8 cellular contexts compared by ENCODE assay signal in genomic region chr10:34537629-34538231, GRCh38.
DNase-seq lines count a peak whose midpoint lies in the region; ATAC-seq and TF ChIP-seq lines count a peak whose summit lies in the region.
"Had no signal": no experiment of that assay in that cellular context is flagged by ENCODE, and none has a peak within 500 bp of the region (broad histone marks: within the 10 kb centered on the region; RNA-seq: fewer than 3 reads in every experiment).

No MANE protein-coding gene starts in this region.

- intact Hi-C loops in prostate gland (cut with DNase I): no loop called here

- no peak overlapping the region for H3K9ac ChIP-seq in Karpas-422 (ENCODE audit: low read length)

- no peaks in the 10 kb centered on the region for H3K9me2 ChIP-seq in Karpas-422 (replicated peaks; ENCODE audit: insufficient read depth, low read length)

- 59% methylated on average over 6 of the region's 6 CpGs for WGBS in prostate gland

- H3K4me3 ChIP-seq in prostate gland: peak overlapping the region in 1 of 2 donors; percentile 5
- H3K4me3 ChIP-seq in Karpas-422 (ENCODE audit: low read length): no peak overlapping the region

- H3K36me3 ChIP-seq in prostate gland (no peaks in the 10 kb centered on the region), Karpas-422 (ENCODE audit: insufficient read depth, low read length) (no peaks in the 10 kb centered on the region)

- H4K20me1 ChIP-seq in Karpas-422 (ENCODE audit: insufficient read depth, low read depth, low read length): no peaks in the 10 kb centered on the region

- TF ChIP-seq CTCF in prostate gland (IDR thresholded peaks at IDR 0.05): no peak

- no peaks in the 10 kb centered on the region for H3K4me1 ChIP-seq in prostate gland (replicated peaks)
- no peaks in the 10 kb centered on the region for H3K4me1 ChIP-seq in Karpas-422 (ENCODE audit: low read length)

- peak; percentile 46 for ATAC-seq in GM19025 (IDR thresholded peaks at IDR 0.05; ENCODE audit: low read depth, unreplicated experiment)
- ATAC-seq in HG02610 (IDR thresholded peaks at IDR 0.05; ENCODE audit: unreplicated experiment): peak; percentile 85
- peak; percentile 48 for ATAC-seq in HG03575 (IDR thresholded peaks at IDR 0.05; ENCODE audit: extremely low read depth, insufficient number of reproducible peaks, low FRiP score, unreplicated experiment)
- ATAC-seq in SK-N-SH treated with all-trans-retinoic acid at 6 μM for 48 hours: no peak

- H2AFZ ChIP-seq in Karpas-422 (ENCODE audit: low read length): no peak overlapping the region

- DNase-seq in prostate gland (ENCODE audit: low spot score): no peak
- DNase-seq in stimulated activated CD4-positive, alpha-beta T cell treated with anti-CD3 and anti-CD28 coated beads, Interleukin-4, amount 100 ng/mL, for 1 hour: no peak
- no peak for DNase-seq in Karpas-422
- DNase-seq: NCI-H226 had no signal

- H3K9me3 ChIP-seq in prostate gland (no peaks in the 10 kb centered on the region), Karpas-422 (ENCODE audit: low read length) (no peaks in the 10 kb centered on the region)

- H3K27me3 ChIP-seq in prostate gland (replicated peaks; ENCODE audit: insufficient read depth) (no peaks in the 10 kb centered on the region), Karpas-422 (ENCODE audit: low read length) (no peaks in the 10 kb centered on the region)

- H3K27ac ChIP-seq in prostate gland (peak overlapping the region; percentile 10), Karpas-422 (ENCODE audit: low read length) (no peak overlapping the region)

- no peaks in the 10 kb centered on the region for H3K79me2 ChIP-seq in Karpas-422 (ENCODE audit: low read length)

- no peak overlapping the region for H3K4me2 ChIP-seq in Karpas-422 (ENCODE audit: low read depth, low read length, poor library complexity, severe bottlenecking)

- no peak for TF ChIP-seq POLR2A in prostate gland (IDR thresholded peaks at IDR 0.05)

TF ChIP-seq in SK-N-SH treated with all-trans-retinoic acid at 6 μM for 48 hours, 23 proteins besides CTCF, POLR2A, EP300 and RAD21:
- TF ChIP-seq ZFP30 (CRISPR knock-in tag; IDR thresholded peaks at IDR 0.05) (no peak), CSDC2 (CRISPR knock-in tag; IDR thresholded peaks at IDR 0.05) (no peak), ARNTL (CRISPR knock-in tag; IDR thresholded peaks at IDR 0.05; ENCODE audit: borderline replicate concordance, low read depth) (no peak), ISL1 (CRISPR knock-in tag; IDR thresholded peaks at IDR 0.05) (no peak), PATZ1 (CRISPR knock-in tag; IDR thresholded peaks at IDR 0.05; ENCODE audit: borderline replicate concordance) (no peak), OSR1 (CRISPR knock-in tag; IDR thresholded peaks at IDR 0.05) (no peak), CREB5 (CRISPR knock-in tag; IDR thresholded peaks at IDR 0.05; ENCODE audit: low read depth) (no peak), BACH2 (CRISPR knock-in tag; IDR thresholded peaks at IDR 0.05; ENCODE audit: borderline replicate concordance) (no peak), TCF4 (CRISPR knock-in tag; IDR thresholded peaks at IDR 0.05; ENCODE audit: borderline replicate concordance) (no peak), PPARA (CRISPR knock-in tag; IDR thresholded peaks at IDR 0.05; ENCODE audit: borderline replicate concordance) (no peak), POU6F1 (CRISPR knock-in tag; IDR thresholded peaks at IDR 0.05; ENCODE audit: borderline replicate concordance, low read depth) (no peak), SNAI2 (CRISPR knock-in tag; IDR thresholded peaks at IDR 0.05) (no peak), CSRNP3 (CRISPR knock-in tag; IDR thresholded peaks at IDR 0.05) (no peak), TSHZ2 (CRISPR knock-in tag; IDR thresholded peaks at IDR 0.05) (no peak), ZNF565 (CRISPR knock-in tag; conservative IDR thresholded peaks at IDR 0.05; ENCODE audit: low read depth) (no peak), GLIS3 (CRISPR knock-in tag; IDR thresholded peaks at IDR 0.05) (no peak)
